ENCODE assay signal across 1 cellular context in the genomic region with DNA sequence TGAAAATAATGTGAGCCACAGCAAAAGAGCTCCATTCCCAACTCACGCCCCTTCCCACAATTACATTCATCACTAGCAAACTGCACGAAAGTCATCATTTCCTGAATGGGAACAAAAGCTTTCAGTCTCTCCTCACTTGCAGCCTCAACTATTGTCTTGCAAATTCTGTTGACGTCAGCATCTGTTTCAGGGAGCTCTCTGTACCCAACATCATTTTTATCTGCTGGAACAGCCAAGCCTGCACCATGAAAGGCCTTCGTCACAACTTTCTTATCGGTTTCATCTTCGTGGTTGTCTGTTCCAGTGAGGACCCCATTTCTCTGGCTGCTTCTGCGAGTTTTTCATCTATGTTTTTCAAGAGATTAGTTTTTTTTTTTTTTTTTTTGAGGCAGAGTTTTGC.
TF ChIP-seq lines count a peak whose summit lies in the region.

No MANE protein-coding gene starts in this region.

TF ChIP-seq in WTC11, 78 proteins besides CTCF, POLR2A, EP300 and RAD21 (continued from another document):
- TF ChIP-seq KAT7 (CRISPR knock-in tag; IDR thresholded peaks at IDR 0.05; ENCODE audit: borderline replicate concordance) (no peak), ETV6 (CRISPR knock-in tag; IDR thresholded peaks at IDR 0.05) (no peak)
